14 cellular contexts compared by ENCODE assay signal in genomic region chr1:94284481-94284880, GRCh38. TPM values are rescaled to one million over a fixed set of nuclear protein-coding genes. Genes with fewer than 3 reads are reported as not detected.
DNase-seq lines count a peak whose midpoint lies in the region; ATAC-seq lines count a peak whose summit lies in the region.
"Had no signal": no experiment of that assay in that cellular context is flagged by ENCODE, and none has a peak within 500 bp of the region (broad histone marks: within the 10 kb centered on the region; RNA-seq: fewer than 3 reads in every experiment).

No MANE protein-coding gene starts in this region.

- no peak overlapping the region for H3K4ac ChIP-seq in mesenchymal stem cell (ENCODE audit: low read depth in 1 of 2, low read length in 2 of 2)

- H3K14ac ChIP-seq in mesenchymal stem cell (ENCODE audit: low read length in 2 of 2), result no peak overlapping the region

- H3K4me1 Mint-ChIP-seq in activated T-cell treated with anti-CD3 and anti-CD28 coated beads, Interleukin-2, amount 50 U/mL, for 72 hours (ENCODE audit: low read depth), result peaks cover 5% of the 10 kb centered on the region
- H3K4me1 Mint-ChIP-seq: memory B cell had no signal

- H3K9me3 Mint-ChIP-seq in activated T-cell treated with anti-CD3 and anti-CD28 coated beads, Interleukin-2, amount 50 U/mL, for 72 hours, result no peaks in the 10 kb centered on the region
- H3K9me3 Mint-ChIP-seq: CD4-positive, alpha-beta T cell had no signal

- H3K9me3 ChIP-seq in mesenchymal stem cell (ENCODE audit: control insufficient read depth, low read length), result no peaks in the 10 kb centered on the region
- H3K9me3 ChIP-seq: adrenal gland had no signal

- H3K27ac Mint-ChIP-seq in activated T-cell treated with anti-CD3 and anti-CD28 coated beads, Interleukin-2, amount 50 U/mL, for 72 hours, result no peak overlapping the region
- H3K27ac Mint-ChIP-seq: CD4-positive, alpha-beta T cell; memory B cell had no signal

- no peak overlapping the region for H2BK120ac ChIP-seq in mesenchymal stem cell (ENCODE audit: low read depth, low read length)

- H2BK15ac ChIP-seq in mesenchymal stem cell (ENCODE audit: low read depth, poor library complexity, severe bottlenecking), result no peak overlapping the region

- H3K9ac ChIP-seq in mesenchymal stem cell (ENCODE audit: low read length), result no peak overlapping the region

- no peaks in the 10 kb centered on the region for H3K27me3 ChIP-seq in mesenchymal stem cell (ENCODE audit: control insufficient read depth in 1 of 2, insufficient read depth in 1 of 2, low read length in 2 of 2)
- H3K27me3 ChIP-seq: adrenal gland had no signal

- H3K27ac ChIP-seq in mesenchymal stem cell (ENCODE audit: low read length, poor library complexity, severe bottlenecking), result no peak overlapping the region
- H3K27ac ChIP-seq: adrenal gland had no signal

- DNase-seq in LHCN-M2 (ENCODE audit: low read depth) (peak; percentile 58), mesenchymal stem cell (peak; percentile 72), NCI-H526 treated with DMSO at 0.1 percent for 48 hours (lab: John Stamatoyannopoulos, UW) (no peak)
- no peak for DNase-seq in stimulated activated CD8-positive, alpha-beta memory T cell treated with anti-CD3 and anti-CD28 coated beads, Interleukin-4, amount 100 ng/mL, for 48 hours
- no peak for DNase-seq in activated T-cell treated with anti-CD3 and anti-CD28 coated beads, Interleukin-2, amount 50 U/mL, for 48 hours
- DNase-seq in activated T-cell treated with anti-CD3 and anti-CD28 coated beads, Interleukin-2, amount 50 U/mL, for 72 hours, result no peak
- DNase-seq: adrenal gland; CD4-positive, alpha-beta T cell; NCI-H2081; stimulated activated CD4-positive, alpha-beta T cell treated with anti-CD3 and anti-CD28 coated beads, Interleukin-2, amount 100 ng/mL, for 24 hours; stimulated activated naive CD8-positive, alpha-beta T cell treated with anti-CD3 and anti-CD28 coated beads, Interleukin-15, Interleukin-2, amounts not matched to agents 100 U/mL and 50 U/mL, for 24 hours had no signal

- H3K4me3 Mint-ChIP-seq in activated T-cell treated with anti-CD3 and anti-CD28 coated beads, Interleukin-2, amount 50 U/mL, for 72 hours, result no peak overlapping the region
- H3K4me3 Mint-ChIP-seq: CD4-positive, alpha-beta T cell; memory B cell had no signal

- no peak overlapping the region for H3K4me3 ChIP-seq in mesenchymal stem cell (ENCODE audit: insufficient read depth in 1 of 2, low read depth in 1 of 2, low read length in 2 of 2)
- H3K4me3 ChIP-seq: adrenal gland had no signal

- H2BK12ac ChIP-seq in mesenchymal stem cell (ENCODE audit: low read length in 2 of 2), result no peak overlapping the region

- peaks cover 40% of the 10 kb centered on the region for H3K27me3 Mint-ChIP-seq in activated T-cell treated with anti-CD3 and anti-CD28 coated beads, Interleukin-2, amount 50 U/mL, for 72 hours (ENCODE audit: low read depth)

- H4K91ac ChIP-seq in mesenchymal stem cell (ENCODE audit: low read length), result no peak overlapping the region

- peaks cover 1% of the 10 kb centered on the region for H3K79me1 ChIP-seq in mesenchymal stem cell (replicated peaks; ENCODE audit: low read length, poor library complexity, severe bottlenecking)

- H4K8ac ChIP-seq in mesenchymal stem cell (ENCODE audit: low read length), result no peak overlapping the region

- WGBS in mesenchymal stem cell, result 88% methylated on average over 1 of the region's 2 CpGs

- no peak overlapping the region for H2BK5ac ChIP-seq in mesenchymal stem cell (ENCODE audit: low read depth, low read length, poor library complexity, severe bottlenecking)

- H3K4me1 ChIP-seq in mesenchymal stem cell (ENCODE audit: control insufficient read depth, insufficient read depth, low read depth, low read length), result no peaks in the 10 kb centered on the region
- H3K4me1 ChIP-seq: adrenal gland had no signal

- H3K36me3 ChIP-seq in mesenchymal stem cell (ENCODE audit: control insufficient read depth in 1 of 2, insufficient read depth in 2 of 2, low read depth in 1 of 2, low read length in 2 of 2), result no peaks in the 10 kb centered on the region
- H3K36me3 ChIP-seq: adrenal gland had no signal

- no peak overlapping the region for H2AK5ac ChIP-seq in mesenchymal stem cell (ENCODE audit: low read length, severe bottlenecking)

- ATAC-seq in GM19035 (IDR thresholded peaks at IDR 0.05; ENCODE audit: unreplicated experiment) (peak; percentile 88), HG02798 (IDR thresholded peaks at IDR 0.05; ENCODE audit: poor library complexity, unreplicated experiment) (peak; percentile 81)
- ATAC-seq in activated T-cell treated with anti-CD3 and anti-CD28 coated beads, Interleukin-2, amount 50 U/mL, for 72 hours (replicated peaks in 1 of 2), result no peak
- ATAC-seq: stimulated activated naive CD8-positive, alpha-beta T cell treated with anti-CD3 and anti-CD28 coated beads, Interleukin-15, Interleukin-2, amounts not matched to agents 100 U/mL and 50 U/mL, for 24 hours had no signal

- H3K18ac ChIP-seq in mesenchymal stem cell (ENCODE audit: low read depth in 1 of 2, low read length in 2 of 2), result peak overlapping the region in 1 of 2 experiments; percentile 45

- H3K23ac ChIP-seq in mesenchymal stem cell (ENCODE audit: low read length in 2 of 2), result no peak overlapping the region

- H3K4me2 ChIP-seq in mesenchymal stem cell (ENCODE audit: low read length, poor library complexity, severe bottlenecking), result no peak overlapping the region

- no peak overlapping the region for H2AFZ ChIP-seq in mesenchymal stem cell (ENCODE audit: low read depth, low read length)

- H3K36me3 Mint-ChIP-seq in activated T-cell treated with anti-CD3 and anti-CD28 coated beads, Interleukin-2, amount 50 U/mL, for 72 hours (ENCODE audit: insufficient read depth in 2 of 2), result no peaks in the 10 kb centered on the region
- H3K36me3 Mint-ChIP-seq: memory B cell had no signal

RNA-seq across cellular contexts. Expression of gene ARHGAP29, which starts 47.1 kb away (rescaled TPM):
- 17.9 and 18.1 TPM in 2 replicates for total RNA-seq in LHCN-M2 (2014; rRNA removed)
- polyA plus RNA-seq in LHCN-M2 (2012), result 9.4 TPM
- 4.1 TPM for polyA plus RNA-seq in mesenchymal stem cell (2013, experiment 1 of 2)
- polyA plus RNA-seq in mesenchymal stem cell (2013, experiment 2 of 2), result 4.1 TPM
- 1 to 10 TPM; 1.3 to 1.8 TPM for total RNA-seq in activated T-cell treated with anti-CD3 and anti-CD28 coated beads, Interleukin-2, amount 50 U/mL, for 72 hours
- total RNA-seq: CD4-positive, alpha-beta T cell had no signal

Comparison
In these comparisons a context has a peak if more than half of its experiments do, and no peak if none do; other contexts are left out.
1. ATAC-seq: peak in GM19035 (single experiment) and HG02798 (single experiment); none in activated T-cell treated with anti-CD3 and anti-CD28 coated beads, Interleukin-2, amount 50 U/mL, for 72 hours (0 of 2).
2. DNase-seq: peak in LHCN-M2 (single experiment) and mesenchymal stem cell (single experiment); none in stimulated activated CD8-positive, alpha-beta memory T cell treated with anti-CD3 and anti-CD28 coated beads, Interleukin-4, amount 100 ng/mL, for 48 hours (single experiment), activated T-cell treated with anti-CD3 and anti-CD28 coated beads, Interleukin-2, amount 50 U/mL, for 48 hours (0 of 2), activated T-cell treated with anti-CD3 and anti-CD28 coated beads, Interleukin-2, amount 50 U/mL, for 72 hours (0 of 2) and NCI-H526 treated with DMSO at 0.1 percent for 48 hours (single experiment).